In genomic region chr2:29108225-29108624, GRCh38 we compare ENCODE assay signal across 10 cellular contexts. TPM values are rescaled to one million over a fixed set of nuclear protein-coding genes. Genes with fewer than 3 reads are reported as not detected.
DNase-seq lines count a peak whose midpoint lies in the region; ATAC-seq and TF ChIP-seq lines count a peak whose summit lies in the region.
"Had no signal": no experiment of that assay in that cellular context is flagged by ENCODE, and none has a peak within 500 bp of the region (broad histone marks: within the 10 kb centered on the region; RNA-seq: fewer than 3 reads in every experiment).

No MANE protein-coding gene starts in this region.

- H3K27ac ChIP-seq in adrenal gland = no peak overlapping the region
- peak overlapping the region; percentile 41 for H3K27ac ChIP-seq in suprapubic skin

- no peak for ATAC-seq in HG03571 (IDR thresholded peaks at IDR 0.05; ENCODE audit: unreplicated experiment)

- H3K9me3 ChIP-seq in adrenal gland (replicated peaks in 1 of 3) (no peaks in the 10 kb centered on the region), suprapubic skin (no peaks in the 10 kb centered on the region)

- H3K27me3 ChIP-seq in adrenal gland (no peaks in the 10 kb centered on the region), suprapubic skin (no peaks in the 10 kb centered on the region)

- H3K36me3 ChIP-seq in adrenal gland (replicated peaks in 1 of 2) = no peaks in the 10 kb centered on the region
- H3K36me3 ChIP-seq in suprapubic skin = no peaks in the 10 kb centered on the region

- TF ChIP-seq CTCF in adrenal gland (IDR thresholded peaks at IDR 0.05) (no peak), suprapubic skin (IDR thresholded peaks at IDR 0.05) (no peak)

- H3K4me1 ChIP-seq in adrenal gland (replicated peaks in 1 of 2) (no peaks in the 10 kb centered on the region), suprapubic skin (peaks cover 10% of the 10 kb centered on the region)

- WGBS in adrenal gland, 4 donors = 73 to 90% (median 79%) methylated on average over 8 of the region's 8 CpGs
- 79% methylated on average over 8 of the region's 8 CpGs for WGBS in suprapubic skin

- no peak for TF ChIP-seq EP300 in suprapubic skin (IDR thresholded peaks at IDR 0.05)

- DNase-seq in DMS53 (lab: John Stamatoyannopoulos, UW) = peak; percentile 12
- DNase-seq in DMS53 treated with DMSO at 0.1 percent for 48 hours (lab: John Stamatoyannopoulos, UW; ENCODE audit: unreplicated experiment) = no peak
- DNase-seq in adrenal gland = peak in 5 of 7 donors; percentile 32 to 69 (median 46)
- DNase-seq in foreskin melanocyte = peak; percentile 95
- DNase-seq in suprapubic skin (ENCODE audit: low spot score in 2 of 2) = no peak
- DNase-seq in NCI-H1048 (lab: John Stamatoyannopoulos, UW) = no peak
- no peak for DNase-seq in SKM-1 (lab: John Stamatoyannopoulos, UW; ENCODE audit: unreplicated experiment)
- DNase-seq: left cardiac atrium, RPMI8226 had no signal

- no peak for TF ChIP-seq POLR2A in adrenal gland (IDR thresholded peaks at IDR 0.05)
- no peak for TF ChIP-seq POLR2A in suprapubic skin (IDR thresholded peaks at IDR 0.05)

- no peak overlapping the region for H3K4me3 ChIP-seq in adrenal gland
- H3K4me3 ChIP-seq in suprapubic skin = no peak overlapping the region

- intact Hi-C loops in adrenal gland (cut with DNase I) = no loop called here

RNA-seq across cellular contexts. Expression of gene CLIP4, which starts 7.0 kb away (rescaled TPM):
- total RNA-seq in adrenal gland (10 to 100 TPM; 13.2 to 30.5 (median 19.1) TPM), suprapubic skin (100 to 1,000 TPM in 1 of 4 donors, 10 to 100 TPM in 3; 61.9 to 173 (median 67.4) TPM)
- 10 to 100 TPM in 1 of 3 donors, 1 to 10 TPM in 2; 6.1 to 12.3 (median 7.3) TPM for polyA plus RNA-seq in adrenal gland

RNA-seq across cellular contexts. Expression of gene PCARE, which starts 33.9 kb away (rescaled TPM):
- total RNA-seq in adrenal gland (under 1 TPM in 1 of 8 donors, not detected in 7; 0.17 TPM), suprapubic skin (under 1 TPM; 0.04 to 0.34 (median 0.14) TPM)
- polyA plus RNA-seq in adrenal gland = under 1 TPM; 0.02 to 0.08 (median 0.03) TPM

Comparison
In these comparisons a context has a peak if more than half of its experiments do, and no peak if none do; other contexts are left out.
1. DNase-seq: peak in DMS53 (single experiment), adrenal gland (5 of 7) and foreskin melanocyte (single experiment); none in DMS53 treated with DMSO at 0.1 percent for 48 hours (single experiment), suprapubic skin (0 of 2), NCI-H1048 (single experiment) and SKM-1 (single experiment).